8 cellular contexts compared by ENCODE assay signal in the genomic region with DNA sequence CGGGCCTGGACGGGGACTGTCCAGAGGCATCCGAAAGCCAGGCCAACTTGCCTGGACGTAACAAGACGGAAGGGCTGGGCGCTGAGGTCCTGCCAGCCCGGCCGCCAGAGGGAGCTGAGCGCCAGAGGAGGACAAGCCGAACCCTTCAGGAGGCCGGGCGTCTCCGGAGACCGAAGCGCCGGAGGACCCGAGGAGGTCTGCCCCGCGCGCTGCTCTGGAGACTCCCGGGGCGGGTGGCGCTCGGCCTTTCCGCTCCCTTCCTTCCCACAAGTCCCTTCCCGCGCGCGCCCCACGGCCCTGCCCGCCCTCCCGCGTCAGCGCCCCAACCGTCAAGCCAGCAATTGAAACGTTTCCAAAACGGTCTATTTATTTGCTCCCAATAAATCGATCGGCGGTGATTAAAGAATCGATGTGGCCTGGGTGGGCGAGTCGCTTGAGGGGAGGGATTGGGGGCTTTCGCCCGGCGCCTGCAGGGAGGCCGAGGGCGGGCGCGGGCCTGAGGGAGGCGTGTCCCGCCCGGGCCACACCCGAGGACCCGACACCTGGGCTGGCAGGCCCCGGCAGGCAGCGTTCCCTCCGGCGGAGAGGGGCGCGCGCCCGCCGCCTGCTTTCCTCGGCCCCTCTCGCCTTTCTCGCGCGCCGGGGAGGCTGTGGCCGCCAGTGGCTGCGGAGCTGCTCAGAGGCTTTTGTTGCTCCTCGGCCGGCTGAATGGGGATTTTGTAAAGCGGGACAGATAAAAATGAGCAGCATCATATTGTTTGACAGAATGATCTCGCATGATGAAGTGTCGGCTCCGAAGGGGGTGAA. TPM values are rescaled to one million over a fixed set of nuclear protein-coding genes. Genes with fewer than 3 reads are reported as not detected.
DNase-seq lines count a peak whose midpoint lies in the region; ATAC-seq, FAIRE-seq and TF ChIP-seq lines count a peak whose summit lies in the region.

No MANE protein-coding gene starts in this region.

- H3K27ac ChIP-seq in left lung = no peak overlapping the region

- peak overlapping the region; percentile 23 to 52 for H3K4me3 ChIP-seq in left lung

- peak; percentile 68 for DNase-seq in GM12891 (ENCODE audit: insufficient read length, low spot score)
- peak; percentile 33 for DNase-seq in NCI-H1048 (lab: John Stamatoyannopoulos, UW)
- peak; percentile 80 for DNase-seq in SW480 (ENCODE audit: low spot score)
- peak; percentile 90 for DNase-seq in chondrocyte (ENCODE audit: low spot score)
- peak; percentile 80 to 96 for DNase-seq in left lung
- DNase-seq in stimulated activated CD8-positive, alpha-beta memory T cell treated with anti-CD3 and anti-CD28 coated beads, Interleukin-12 subunit alpha, Interleukin-12 subunit beta, amount 100 ng/mL, for 24 hours (ENCODE audit: extremely low read depth) = peak; percentile 17

- H3K4me1 ChIP-seq in left lung = peaks cover 8 to 38% of the 10 kb centered on the region in 2 donors

- TF ChIP-seq CTCF in chondrocyte (IDR thresholded peaks at IDR 0.05) = peak; percentile 79
- peak; percentile 39 to 72 for TF ChIP-seq CTCF in left lung (IDR thresholded peaks at IDR 0.05)

- peaks cover 77% of the 10 kb centered on the region for H3K27me3 Mint-ChIP-seq in chondrocyte (ENCODE audit: low read depth)

- ATAC-seq in HG02678 (IDR thresholded peaks at IDR 0.05; ENCODE audit: unreplicated experiment) (peak; percentile 73), left lung (peak; percentile 96), GM18870 (IDR thresholded peaks at IDR 0.05; ENCODE audit: unreplicated experiment) (no peak)

- peaks cover 5% of the 10 kb centered on the region for H3K9me3 Mint-ChIP-seq in chondrocyte (ENCODE audit: low read depth)

- H3K36me3 Mint-ChIP-seq in chondrocyte (ENCODE audit: low read depth) = peaks cover 11% of the 10 kb centered on the region

- no peaks in the 10 kb centered on the region for H3K9me3 ChIP-seq in left lung

- intact Hi-C loops in left lung (cut with DNase I) = no loop called here

- no peak overlapping the region for H3K27ac Mint-ChIP-seq in chondrocyte (ENCODE audit: unreplicated experiment)

- H3K36me3 ChIP-seq in left lung = no peaks in the 10 kb centered on the region

- no peak for TF ChIP-seq POLR2A in GM12891 (IDR thresholded peaks at IDR 0.05; ENCODE audit: low read depth, low read length)

- peak overlapping the region; percentile 53 for H3K4me3 Mint-ChIP-seq in chondrocyte (ENCODE audit: unreplicated experiment)

- FAIRE-seq in GM12891 (lab: Jason Lieb, UNC) = no peak

- peaks cover 88 to 98% of the 10 kb centered on the region in 2 donors for H3K27me3 ChIP-seq in left lung

- H3K4me1 Mint-ChIP-seq in chondrocyte (ENCODE audit: low read depth) = peaks cover 18% of the 10 kb centered on the region

TF ChIP-seq in GM12891, 5 proteins besides CTCF, POLR2A, EP300 and RAD21:
- TF ChIP-seq POLR2AphosphoS5 (IDR thresholded peaks at IDR 0.05; ENCODE audit: low read depth, low read length) = no peak
- no peak for TF ChIP-seq TAF1 (IDR thresholded peaks at IDR 0.05; ENCODE audit: low read depth, low read length)
- TF ChIP-seq PAX5 (IDR thresholded peaks at IDR 0.05; ENCODE audit: insufficient read depth, low read length, severe bottlenecking) = no peak
- TF ChIP-seq SPI1 (IDR thresholded peaks at IDR 0.05; ENCODE audit: low read depth, low read length) = no peak
- TF ChIP-seq POU2F2 (IDR thresholded peaks at IDR 0.05; ENCODE audit: low read depth, low read length) = no peak

RNA-seq across cellular contexts. Expression of a gene that starts 5.2 kb away (rescaled TPM):
- not detected for polyA plus RNA-seq in GM12891 (2012; ENCODE audit: low read depth, missing spikeins)
- total RNA-seq in chondrocyte (not detected in 3 replicates), left lung (not detected)

RNA-seq across cellular contexts. Expression of a gene that starts 50.2 kb away (rescaled TPM):
- polyA plus RNA-seq in GM12891 (2012; ENCODE audit: low read depth, missing spikeins) = 7.6 TPM
- total RNA-seq in chondrocyte = 7.5 to 11.6 TPM (median 8.5 TPM) in 3 replicates
- total RNA-seq in left lung = 10 to 100 TPM; 11.8 to 16.7 TPM

Comparison
In these comparisons a context has a peak if more than half of its experiments do, and no peak if none do; other contexts are left out.
1. DNase-seq: peak in every context shown above with its lines; median percentile 90 in chondrocyte; 88 in left lung; 80 in SW480; 68 in GM12891; 33 in NCI-H1048; 17 in stimulated activated CD8-positive, alpha-beta memory T cell treated with anti-CD3 and anti-CD28 coated beads, Interleukin-12 subunit alpha, Interleukin-12 subunit beta, amount 100 ng/mL, for 24 hours.